In genomic region chr20:34458631-34459030, GRCh38 we compare ENCODE assay signal across 1 cellular context.
TF ChIP-seq lines count a peak whose summit lies in the region.

No MANE protein-coding gene starts in this region.

TF ChIP-seq in HEK293T, 16 proteins besides CTCF, POLR2A, EP300 and RAD21:
- no peak for TF ChIP-seq FOXK2 (IDR thresholded peaks at IDR 0.05)
- TF ChIP-seq ZNF384 (IDR thresholded peaks at IDR 0.05) = no peak
- TF ChIP-seq LEF1 (IDR thresholded peaks at IDR 0.05; ENCODE audit: borderline replicate concordance) = no peak
- no peak for TF ChIP-seq FOXM1 (IDR thresholded peaks at IDR 0.05; ENCODE audit: borderline replicate concordance)
- no peak for TF ChIP-seq CTBP1 (IDR thresholded peaks at IDR 0.05; ENCODE audit: borderline replicate concordance)
- TF ChIP-seq ELF4 (IDR thresholded peaks at IDR 0.05) = no peak
